In genomic region chr22:44389926-44390925, GRCh38 we compare ENCODE assay signal across 1 cellular context.
TF ChIP-seq lines count a peak whose summit lies in the region.

No MANE protein-coding gene starts in this region.

TF ChIP-seq in SK-N-SH, 30 proteins besides CTCF, POLR2A, EP300 and RAD21 (continued from another document):
- no peak for TF ChIP-seq ZBTB33 (IDR thresholded peaks at IDR 0.05; ENCODE audit: borderline replicate concordance, low read depth)
TF ChIP-seq in SK-N-SH: peak in this region for 0.
